Comparison of ENCODE assay signal across 27 cellular contexts in genomic region chr10:43479275-43479674, GRCh38. TPM values are rescaled to one million over a fixed set of nuclear protein-coding genes. Genes with fewer than 3 reads are reported as not detected.
DNase-seq lines count a peak whose midpoint lies in the region; ATAC-seq and TF ChIP-seq lines count a peak whose summit lies in the region.
"Had no signal": no experiment of that assay in that cellular context is flagged by ENCODE, and none has a peak within 500 bp of the region (broad histone marks: within the 10 kb centered on the region; RNA-seq: fewer than 3 reads in every experiment).

No MANE protein-coding gene starts in this region.

- no peak overlapping the region for H3K9ac ChIP-seq in GM23248
- H3K9ac ChIP-seq: KMS-11 had no signal

- no peaks in the 10 kb centered on the region for H4K20me1 ChIP-seq in GM23248 (ENCODE audit: insufficient read depth)

- H3K9me3 Mint-ChIP-seq in activated naive CD8-positive, alpha-beta T cell treated with anti-CD3 and anti-CD28 coated beads, Interleukin-2, amount 50 U/mL, for 24 hours, result peaks cover 17% of the 10 kb centered on the region
- H3K9me3 Mint-ChIP-seq: activated naive CD4-positive, alpha-beta T cell treated with anti-CD3 and anti-CD28 coated beads, Interleukin-2, amount 50 U/mL, for 24 hours had no signal

- H3K36me3 ChIP-seq in GM23248 (ENCODE audit: low read depth), result peaks cover 14% of the 10 kb centered on the region; the same call in 1 of the 2 replicates

- in situ Hi-C loops in GM23248 (cut with MboI), result no loop called here
- in situ Hi-C loops in G401 (cut with HindIII; ENCODE audit: low sequenced_read_pairs), result no loop called here

- no peak for ATAC-seq in activated naive CD8-positive, alpha-beta T cell treated with anti-CD3 and anti-CD28 coated beads, Interleukin-2, amount 50 U/mL, for 24 hours
- ATAC-seq in GM18502 (IDR thresholded peaks at IDR 0.05; ENCODE audit: poor library complexity, unreplicated experiment), result no peak
- ATAC-seq: activated CD8-positive, alpha-beta T cell treated with anti-CD3 and anti-CD28 coated beads for 36 hours; activated T-helper 17 cell treated with anti-CD3 and anti-CD28 coated beads, Interleukin-2, amount 50 U/mL, for 72 hours; naive thymus-derived CD8-positive, alpha-beta T cell had no signal

- TF ChIP-seq CTCF in AG09309 (IDR thresholded peaks at IDR 0.05; ENCODE audit: control insufficient read depth, insufficient read depth, low read depth, low read length, missing control alignments) (no peak), choroid plexus epithelial cell (conservative IDR thresholded peaks at IDR 0.05; ENCODE audit: low read depth, low read length) (no peak)

- H3K79me2 ChIP-seq in GM23248 (ENCODE audit: insufficient read depth), result no peaks in the 10 kb centered on the region

- H3K4me1 ChIP-seq in GM23248 (ENCODE audit: insufficient read depth), result no peaks in the 10 kb centered on the region; the same call in 1 of the 2 replicates
- H3K4me1 ChIP-seq: esophagus squamous epithelium, stomach, tibial artery had no signal

- H3K4me3 ChIP-seq in AG09309 (ENCODE audit: control insufficient read depth, low read depth, low read length) (no peak overlapping the region), GM23248 (no peak overlapping the region), choroid plexus epithelial cell (ENCODE audit: low read depth, low read length) (no peak overlapping the region)
- H3K4me3 ChIP-seq: esophagus squamous epithelium, skin epidermis, stomach, tibial artery had no signal

- H3K4me1 Mint-ChIP-seq in activated naive CD8-positive, alpha-beta T cell treated with anti-CD3 and anti-CD28 coated beads, Interleukin-2, amount 50 U/mL, for 24 hours, result no peaks in the 10 kb centered on the region
- H3K4me1 Mint-ChIP-seq: activated naive CD4-positive, alpha-beta T cell treated with anti-CD3 and anti-CD28 coated beads, Interleukin-2, amount 50 U/mL, for 24 hours; activated T-helper 17 cell treated with anti-CD3 and anti-CD28 coated beads, Interleukin-2, amount 50 U/mL, for 72 hours; CD4-positive, alpha-beta memory T cell; endodermal cell; H9 had no signal

- peaks cover 7% of the 10 kb centered on the region; the same call in 1 of the 2 replicates for H3F3A ChIP-seq in GM23248 (ENCODE audit: insufficient read depth)

- H3K27ac ChIP-seq in GM23248, result no peak overlapping the region; the same call in 1 of the 2 replicates
- H3K27ac ChIP-seq: esophagus squamous epithelium, KMS-11, skin epidermis, stomach, tibial artery had no signal

- H3K27me3 ChIP-seq in GM23248 (replicated peaks; ENCODE audit: insufficient read depth), result no peaks in the 10 kb centered on the region
- H3K27me3 ChIP-seq: esophagus squamous epithelium, stomach, tibial artery had no signal

- H3K4me2 ChIP-seq in GM23248 (ENCODE audit: unreplicated experiment), result no peak overlapping the region
- H3K4me2 ChIP-seq: KMS-11 had no signal

- H3K4me3 Mint-ChIP-seq in activated naive CD8-positive, alpha-beta T cell treated with anti-CD3 and anti-CD28 coated beads, Interleukin-2, amount 50 U/mL, for 24 hours, result no peak overlapping the region
- H3K4me3 Mint-ChIP-seq: activated CD8-positive, alpha-beta T cell treated with anti-CD3 and anti-CD28 coated beads for 36 hours; activated naive CD4-positive, alpha-beta T cell treated with anti-CD3 and anti-CD28 coated beads, Interleukin-2, amount 50 U/mL, for 24 hours; activated T-helper 17 cell treated with anti-CD3 and anti-CD28 coated beads, Interleukin-2, amount 50 U/mL, for 72 hours; CD4-positive, alpha-beta memory T cell; dendritic cell treated with granulocyte-macrophage colony-stimulating factor and Interleukin-4, amounts not matched to agents 40 ng/mL and 50 ng/mL, for 4 days; endodermal cell; H9; naive thymus-derived CD8-positive, alpha-beta T cell had no signal

- H3K9me2 ChIP-seq in GM23248 (ENCODE audit: insufficient read depth), result no peaks in the 10 kb centered on the region

- H3K27ac Mint-ChIP-seq in activated naive CD8-positive, alpha-beta T cell treated with anti-CD3 and anti-CD28 coated beads, Interleukin-2, amount 50 U/mL, for 24 hours, result no peak overlapping the region
- H3K27ac Mint-ChIP-seq: activated CD8-positive, alpha-beta T cell treated with anti-CD3 and anti-CD28 coated beads for 36 hours; activated naive CD4-positive, alpha-beta T cell treated with anti-CD3 and anti-CD28 coated beads, Interleukin-2, amount 50 U/mL, for 24 hours; activated T-helper 17 cell treated with anti-CD3 and anti-CD28 coated beads, Interleukin-2, amount 50 U/mL, for 72 hours; CD4-positive, alpha-beta memory T cell; dendritic cell treated with granulocyte-macrophage colony-stimulating factor and Interleukin-4, amounts not matched to agents 40 ng/mL and 50 ng/mL, for 4 days; endodermal cell; H9 had no signal

- H3K27me3 Mint-ChIP-seq in activated naive CD8-positive, alpha-beta T cell treated with anti-CD3 and anti-CD28 coated beads, Interleukin-2, amount 50 U/mL, for 24 hours, result no peaks in the 10 kb centered on the region
- H3K27me3 Mint-ChIP-seq: activated CD8-positive, alpha-beta T cell treated with anti-CD3 and anti-CD28 coated beads for 36 hours; activated naive CD4-positive, alpha-beta T cell treated with anti-CD3 and anti-CD28 coated beads, Interleukin-2, amount 50 U/mL, for 24 hours; activated T-helper 17 cell treated with anti-CD3 and anti-CD28 coated beads, Interleukin-2, amount 50 U/mL, for 72 hours; CD4-positive, alpha-beta memory T cell; dendritic cell treated with granulocyte-macrophage colony-stimulating factor and Interleukin-4, amounts not matched to agents 40 ng/mL and 50 ng/mL, for 4 days; naive thymus-derived CD8-positive, alpha-beta T cell had no signal

- H3K36me3 Mint-ChIP-seq in activated naive CD8-positive, alpha-beta T cell treated with anti-CD3 and anti-CD28 coated beads, Interleukin-2, amount 50 U/mL, for 24 hours (ENCODE audit: low read depth), result peaks cover 29% of the 10 kb centered on the region

- H3K9me3 ChIP-seq in GM23248 (ENCODE audit: low read depth), result no peaks in the 10 kb centered on the region

- H2AFZ ChIP-seq in GM23248, result no peak overlapping the region

- peak; percentile 7 for DNase-seq in AG09309 (ENCODE audit: low read depth)
- peak; percentile 45 for DNase-seq in GM23248
- DNase-seq in choroid plexus epithelial cell (ENCODE audit: low read depth), result peak; percentile 7
- DNase-seq in iris pigment epithelial cell (ENCODE audit: low read depth), result peak; percentile 33
- DNase-seq in activated naive CD8-positive, alpha-beta T cell treated with anti-CD3 and anti-CD28 coated beads, Interleukin-2, amount 50 U/mL, for 24 hours, result no peak
- DNase-seq in G401 (ENCODE audit: low spot score), result no peak
- DNase-seq: activated CD4-positive, CD25-positive, alpha-beta regulatory T cell treated with anti-CD3 and anti-CD28 coated beads, Interleukin-2, amount 50 U/mL, for 72 hours; activated CD8-positive, alpha-beta T cell treated with anti-CD3 and anti-CD28 coated beads for 36 hours; aorta; CD4-positive, alpha-beta memory T cell; endodermal cell; esophagus squamous epithelium; H9; midbrain; naive thymus-derived CD8-positive, alpha-beta T cell; NCI-H1436; NCI-H446; NCI-H774; stimulated activated CD4-positive, alpha-beta T cell treated with anti-CD3 and anti-CD28 coated beads, Interleukin-1b, Interleukin-23, amount 100 ng/mL, for 48 hours; stomach; tibial artery had no signal

RNA-seq across cellular contexts. Expression of gene ZNF487, which starts 42.4 kb away (rescaled TPM):
- 6.3 and 11.0 TPM in 2 replicates for total RNA-seq in GM23248 (2014; rRNA removed; shearing (Covaris generic))
- polyA plus RNA-seq in GM23248 (2016; fragmentation: Nextera tagmentation; extraction: Ambion mirVana), result 5.3 and 5.5 TPM in 2 replicates
- total RNA-seq in G401 (2014; rRNA removed; shearing (Covaris generic)), result 6.7 and 10.5 TPM in 2 replicates

Comparison
In these comparisons a context has a peak if more than half of its experiments do, and no peak if none do; other contexts are left out.
1. DNase-seq: peak in AG09309 (single experiment), GM23248 (single experiment), choroid plexus epithelial cell (single experiment) and iris pigment epithelial cell (single experiment); none in activated naive CD8-positive, alpha-beta T cell treated with anti-CD3 and anti-CD28 coated beads, Interleukin-2, amount 50 U/mL, for 24 hours (single experiment) and G401 (single experiment).